33 cellular contexts compared by ENCODE assay signal in the genomic region with DNA sequence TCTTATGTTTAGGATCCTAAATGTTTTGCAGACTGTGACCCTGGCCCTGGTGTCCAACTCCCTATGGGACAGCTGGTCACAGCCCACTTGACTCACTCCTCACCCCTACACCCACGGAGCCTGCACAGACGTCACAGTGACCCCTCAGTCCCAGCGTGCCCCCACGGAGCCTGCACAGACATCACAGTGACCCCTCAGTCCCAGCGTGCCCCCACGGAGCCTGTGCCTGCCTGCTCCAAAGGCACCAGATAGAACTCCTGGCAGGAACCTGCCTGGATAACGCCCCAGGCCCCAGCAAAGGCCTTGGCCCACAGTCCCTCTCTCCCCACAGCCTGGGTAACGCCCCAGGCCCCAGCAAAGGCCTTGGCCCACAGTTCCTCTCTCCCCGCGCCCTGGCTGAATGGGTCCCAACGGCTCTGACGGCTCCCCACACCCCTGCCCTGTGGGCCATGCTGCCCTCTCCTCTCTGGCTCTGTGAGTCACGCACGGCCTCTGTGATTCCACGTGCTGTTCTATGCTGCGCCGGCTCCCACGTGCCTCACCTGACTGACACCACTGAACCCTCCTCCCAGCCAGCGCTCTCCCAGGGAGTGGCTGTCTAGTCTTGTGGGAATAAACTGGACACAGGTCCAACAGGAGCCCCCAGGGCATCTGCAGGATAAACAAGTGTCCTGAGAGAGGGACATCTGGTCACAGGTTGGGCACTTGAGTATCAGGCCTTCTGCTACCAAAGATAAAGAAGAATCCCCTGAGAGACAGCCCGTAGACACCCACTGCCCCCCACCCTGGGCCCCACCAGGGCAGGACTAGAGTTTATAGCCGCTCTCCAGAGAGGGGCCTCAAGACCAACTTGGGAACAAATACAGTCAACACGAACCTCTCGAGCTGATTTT.
A peak's percentile ranks its signal among the peaks of the same experiment; 100 is the strongest.
DNase-seq lines count a peak whose midpoint lies in the region; ATAC-seq, FAIRE-seq and TF ChIP-seq lines count a peak whose summit lies in the region.
"Had no signal": no experiment of that assay in that cellular context is flagged by ENCODE, and none has a peak within 500 bp of the region (broad histone marks: within the 10 kb centered on the region; RNA-seq: fewer than 3 reads in every experiment).

No MANE protein-coding gene starts in this region.

- no peak overlapping the region for H3K4me3 Mint-ChIP-seq in activated T-cell treated with anti-CD3 and anti-CD28 coated beads, Interleukin-2, amount 50 U/mL, for 24 hours
- H3K4me3 Mint-ChIP-seq in activated T-cell treated with anti-CD3 and anti-CD28 coated beads, Interleukin-2, amount 50 U/mL, for 4 hours = no peak overlapping the region
- no peak overlapping the region; a peak in 1 of 5 replicates for H3K4me3 Mint-ChIP-seq in H9
- H3K4me3 Mint-ChIP-seq: activated CD8-positive, alpha-beta T cell treated with anti-CD3 and anti-CD28 coated beads for 36 hours; CD4-positive, alpha-beta T cell; naive B cell; T-helper 1 cell treated with Interleukin-12 subunit alpha and Interleukin-12 subunit beta and Interleukin-4 antibody, amounts not matched to agents 30 μg/mL and 1 μg/mL, for 36 hours had no signal

- CTCF ChIA-PET in GM10248 (lab: Yijun Ruan, JAX) = no interaction called here

- no peak for ATAC-seq in activated T-cell treated with anti-CD3 and anti-CD28 coated beads, Interleukin-2, amount 50 U/mL, for 4 hours
- ATAC-seq: activated CD8-positive, alpha-beta T cell treated with anti-CD3 and anti-CD28 coated beads for 36 hours; gastrocnemius medialis; GM12878; left colon; right cardiac atrium had no signal

- H3K9ac ChIP-seq in H9 (ENCODE audit: extremely low read depth, insufficient read length, low read length) = no peak overlapping the region
- H3K9ac ChIP-seq in kidney (ENCODE audit: low read length in 2 of 2) = no peak overlapping the region
- H3K9ac ChIP-seq: parathyroid adenoma had no signal

- H3K4me1 Mint-ChIP-seq in activated T-cell treated with anti-CD3 and anti-CD28 coated beads, Interleukin-2, amount 50 U/mL, for 24 hours (ENCODE audit: low read depth) = peaks cover 1% of the 10 kb centered on the region
- H3K4me1 Mint-ChIP-seq in activated T-cell treated with anti-CD3 and anti-CD28 coated beads, Interleukin-2, amount 50 U/mL, for 4 hours (ENCODE audit: low read depth) = no peaks in the 10 kb centered on the region
- no peaks in the 10 kb centered on the region for H3K4me1 Mint-ChIP-seq in H9

- H3K4me1 ChIP-seq in H9 (ENCODE audit: insufficient read depth, low read length) = no peaks in the 10 kb centered on the region
- no peaks in the 10 kb centered on the region for H3K4me1 ChIP-seq in kidney (ENCODE audit: control insufficient read depth in 1 of 2, insufficient read depth in 1 of 2, low read depth in 1 of 2, low read length in 2 of 2)
- no peaks in the 10 kb centered on the region for H3K4me1 ChIP-seq in sigmoid colon
- H3K4me1 ChIP-seq: gastrocnemius medialis, parathyroid adenoma, vagina had no signal

- no peaks in the 10 kb centered on the region for H4K20me1 ChIP-seq in H9 (ENCODE audit: control insufficient read depth, insufficient read depth, insufficient read length)

- H3K36me3 Mint-ChIP-seq in activated T-cell treated with anti-CD3 and anti-CD28 coated beads, Interleukin-2, amount 50 U/mL, for 24 hours (ENCODE audit: low read depth) = peaks cover 51% of the 10 kb centered on the region
- H3K36me3 Mint-ChIP-seq in activated T-cell treated with anti-CD3 and anti-CD28 coated beads, Interleukin-2, amount 50 U/mL, for 4 hours (ENCODE audit: insufficient read depth) = peaks cover 2% of the 10 kb centered on the region
- no peaks in the 10 kb centered on the region for H3K36me3 Mint-ChIP-seq in H9 (ENCODE audit: insufficient read depth in 1 of 3, low read depth in 3 of 3)

- H3K27me3 Mint-ChIP-seq in activated T-cell treated with anti-CD3 and anti-CD28 coated beads, Interleukin-2, amount 50 U/mL, for 24 hours = no peaks in the 10 kb centered on the region
- H3K27me3 Mint-ChIP-seq in activated T-cell treated with anti-CD3 and anti-CD28 coated beads, Interleukin-2, amount 50 U/mL, for 4 hours (ENCODE audit: low read depth) = no peaks in the 10 kb centered on the region
- peaks cover 2% of the 10 kb centered on the region for H3K27me3 Mint-ChIP-seq in H9 (ENCODE audit: low read depth)
- H3K27me3 Mint-ChIP-seq: activated CD8-positive, alpha-beta T cell treated with anti-CD3 and anti-CD28 coated beads for 36 hours; CD4-positive, alpha-beta T cell; naive B cell had no signal

- DNase-seq in activated T-cell treated with anti-CD3 and anti-CD28 coated beads, Interleukin-2, amount 50 U/mL, for 24 hours = peak; percentile 16
- DNase-seq in activated T-cell treated with anti-CD3 and anti-CD28 coated beads, Interleukin-2, amount 50 U/mL, for 4 hours = no peak
- DNase-seq in H9 (peak; percentile 23), kidney (peak; percentile 53), sigmoid colon (peak; percentile 45), NCI-H1436 treated with DMSO at 0.1 percent for 48 hours (lab: John Stamatoyannopoulos, UW) (no peak), retina (no peak), GM10248 (ENCODE audit: extremely low spot score) (no peak)
- DNase-seq: activated CD4-positive, CD25-positive, alpha-beta regulatory T cell treated with anti-CD3 and anti-CD28 coated beads, Interleukin-2, amount 50 U/mL, for 72 hours; activated CD8-positive, alpha-beta T cell treated with anti-CD3 and anti-CD28 coated beads for 36 hours; activated T-cell treated with anti-CD3 and anti-CD28 coated beads for 4 hours; amygdala; gastrocnemius medialis; KG1; left colon; MG63; naive B cell; NCI-H1417; NCI-H2107; NCI-H446; RPMI8226; stimulated activated CD4-positive, alpha-beta T cell treated with anti-CD3 and anti-CD28 coated beads, Interleukin-4, amount 100 ng/mL, for 24 hours; stimulated activated naive CD4-positive, alpha-beta T cell had no signal

- H3K36me3 ChIP-seq in kidney (ENCODE audit: control insufficient read depth in 1 of 2, insufficient read depth in 2 of 2, low read length in 2 of 2) (no peaks in the 10 kb centered on the region), sigmoid colon (no peaks in the 10 kb centered on the region)
- H3K36me3 ChIP-seq: cardiac muscle cell, gastrocnemius medialis, MG63, thoracic aorta, vagina had no signal

- no peak overlapping the region for H2AFZ ChIP-seq in H9 (ENCODE audit: low read length)
- H2AFZ ChIP-seq: hepatocyte, parathyroid adenoma had no signal

- no peak for TF ChIP-seq EP300 in sigmoid colon (IDR thresholded peaks at IDR 0.05)

- no peak overlapping the region for H2BK120ac ChIP-seq in H9 (ENCODE audit: low read depth, low read length, poor library complexity, severe bottlenecking)

- no peak overlapping the region for H4K91ac ChIP-seq in H9 (ENCODE audit: insufficient read length, low read depth, low read length)

- H2BK15ac ChIP-seq in H9 (ENCODE audit: low read depth, low read length) = no peak overlapping the region

- H3K4me3 ChIP-seq in kidney (ENCODE audit: low read length in 2 of 2) (no peak overlapping the region), sigmoid colon (no peak overlapping the region)
- H3K4me3 ChIP-seq: cardiac muscle cell, gastrocnemius medialis, GM12878, hepatocyte, MG63, thoracic aorta, vagina had no signal

- no peak overlapping the region for H2BK5ac ChIP-seq in H9 (ENCODE audit: insufficient read length, low read length)

- H3K27ac Mint-ChIP-seq in activated T-cell treated with anti-CD3 and anti-CD28 coated beads, Interleukin-2, amount 50 U/mL, for 24 hours = no peak overlapping the region
- H3K27ac Mint-ChIP-seq in H9 = peak overlapping the region in 1 of 3 experiments; percentile 75; a peak in 2 of 7 replicates
- H3K27ac Mint-ChIP-seq: activated CD8-positive, alpha-beta T cell treated with anti-CD3 and anti-CD28 coated beads for 36 hours; CD4-positive, alpha-beta T cell; naive B cell; T-helper 1 cell treated with Interleukin-12 subunit alpha and Interleukin-12 subunit beta and Interleukin-4 antibody, amounts not matched to agents 30 μg/mL and 1 μg/mL, for 36 hours had no signal

- intact Hi-C loops in kidney (cut with DNase I) = no loop called here
- intact Hi-C loops in sigmoid colon (cut with DNase I) = no loop called here

- no peak for FAIRE-seq in kidney (lab: Jason Lieb, UNC)
- FAIRE-seq: GM12878, HTR-8/SVneo had no signal

- no peaks in the 10 kb centered on the region for H3K79me2 ChIP-seq in H9 (ENCODE audit: insufficient read depth, low read length)
- H3K79me2 ChIP-seq: hepatocyte, parathyroid adenoma had no signal

- no peak overlapping the region for H3K18ac ChIP-seq in H9 (ENCODE audit: insufficient read length, low read depth, low read length)

- no peak overlapping the region for H3K56ac ChIP-seq in H9 (ENCODE audit: insufficient read length, low read depth, low read length)

- no peak overlapping the region for H2BK12ac ChIP-seq in H9 (ENCODE audit: insufficient read length, low read depth, low read length)

- H3K4me2 ChIP-seq in H9 (ENCODE audit: insufficient read depth, insufficient read length, low read length) = no peak overlapping the region
- H3K4me2 ChIP-seq: hepatocyte had no signal

- no peak for TF ChIP-seq POLR2A in sigmoid colon (IDR thresholded peaks at IDR 0.05)

- H3K14ac ChIP-seq in H9 (ENCODE audit: insufficient read depth, low read length) = no peak overlapping the region

- peak overlapping the region; percentile 9 for H4K8ac ChIP-seq in H9 (replicated peaks; ENCODE audit: insufficient read length, low read depth, low read length)

- no peaks in the 10 kb centered on the region for H3K23me2 ChIP-seq in H9 (ENCODE audit: insufficient read length, low read depth, low read length, poor library complexity, severe bottlenecking)

- H3T11ph ChIP-seq in H9 (ENCODE audit: low read length) = no peak overlapping the region

- no peak overlapping the region for H3K4ac ChIP-seq in H9 (ENCODE audit: low read depth, low read length)

- H4K5ac ChIP-seq in H9 (ENCODE audit: insufficient read length, low read depth, low read length) = no peak overlapping the region

- H3K27ac ChIP-seq in H9 (ENCODE audit: insufficient read length, low read depth, low read length) (no peak overlapping the region), kidney (ENCODE audit: low read depth in 2 of 2, low read length in 2 of 2) (no peak overlapping the region), sigmoid colon (no peak overlapping the region)
- H3K27ac ChIP-seq: cardiac muscle cell, gastrocnemius medialis, hepatocyte, parathyroid adenoma, thoracic aorta, vagina had no signal

- H3K9me3 ChIP-seq in H9 (ENCODE audit: control insufficient read depth, low read depth, low read length) (no peaks in the 10 kb centered on the region), kidney (ENCODE audit: control insufficient read depth in 1 of 2, low read length in 2 of 2) (peaks cover 0 to 7% of the 10 kb centered on the region in 2 donors), sigmoid colon (peaks cover 0 to 4% (median 0%) of the 10 kb centered on the region in 4 donors)
- H3K9me3 ChIP-seq: gastrocnemius medialis, MG63, vagina had no signal

- H3K79me1 ChIP-seq in H9 (ENCODE audit: insufficient read depth, low read depth, low read length, poor library complexity, severe bottlenecking) = no peaks in the 10 kb centered on the region

- no peak overlapping the region for H2BK20ac ChIP-seq in H9 (ENCODE audit: low read depth, low read length, poor library complexity, severe bottlenecking)

- POLR2A ChIA-PET in GM10248 (lab: Yijun Ruan, JAX) = no interaction called here

- no peak overlapping the region for H3K23ac ChIP-seq in H9 (ENCODE audit: insufficient read length, low read depth, low read length)

- WGBS in H9 (ENCODE audit: extremely low coverage, insufficient read length, low lambda C conversion rate) = no CpG with 5 or more reads among the region's 23 CpGs
- WGBS in sigmoid colon, 2 donors = 78 to 87% methylated on average over 23 of the region's 23 CpGs

- H3K9me3 Mint-ChIP-seq in activated T-cell treated with anti-CD3 and anti-CD28 coated beads, Interleukin-2, amount 50 U/mL, for 24 hours = no peaks in the 10 kb centered on the region
- no peaks in the 10 kb centered on the region for H3K9me3 Mint-ChIP-seq in activated T-cell treated with anti-CD3 and anti-CD28 coated beads, Interleukin-2, amount 50 U/mL, for 4 hours
- peaks cover 3 to 4% of the 10 kb centered on the region in 2 experiments; a peak in 2 of 5 replicates for H3K9me3 Mint-ChIP-seq in H9
- H3K9me3 Mint-ChIP-seq: CD4-positive, alpha-beta T cell had no signal

- no peak overlapping the region for H2AK5ac ChIP-seq in H9 (ENCODE audit: insufficient read length, low read length)

- TF ChIP-seq CTCF in H9 (conservative IDR thresholded peaks at IDR 0.05) (no peak), kidney (IDR thresholded peaks at IDR 0.05; ENCODE audit: borderline replicate concordance, extremely low read depth, insufficient read depth) (no peak), sigmoid colon (IDR thresholded peaks at IDR 0.05) (no peak), GM10248 (IDR thresholded peaks at IDR 0.05; ENCODE audit: control extremely low read depth, extremely low read depth, low read depth, missing control alignments) (no peak)

- H3K27me3 ChIP-seq in H9 (ENCODE audit: insufficient read depth, low read length) (no peaks in the 10 kb centered on the region), sigmoid colon (no peaks in the 10 kb centered on the region)
- H3K27me3 ChIP-seq: cardiac muscle cell, gastrocnemius medialis, hepatocyte, MG63, vagina had no signal

Comparison
In these comparisons a context has a peak if more than half of its experiments do, and no peak if none do; other contexts are left out.
1. DNase-seq: peak in activated T-cell treated with anti-CD3 and anti-CD28 coated beads, Interleukin-2, amount 50 U/mL, for 24 hours (single experiment), H9 (single experiment), kidney (single experiment) and sigmoid colon (single experiment); none in activated T-cell treated with anti-CD3 and anti-CD28 coated beads, Interleukin-2, amount 50 U/mL, for 4 hours (single experiment), NCI-H1436 treated with DMSO at 0.1 percent for 48 hours (single experiment), retina (single experiment) and GM10248 (single experiment).